In genomic region chr1:21333824-21334213, GRCh38 we compare ENCODE assay signal across 10 cellular contexts. TPM values are rescaled to one million over a fixed set of nuclear protein-coding genes. Genes with fewer than 3 reads are reported as not detected.
DNase-seq lines count a peak whose midpoint lies in the region; ATAC-seq, FAIRE-seq and TF ChIP-seq lines count a peak whose summit lies in the region.
"Had no signal": no experiment of that assay in that cellular context is flagged by ENCODE, and none has a peak within 500 bp of the region (broad histone marks: within the 10 kb centered on the region; RNA-seq: fewer than 3 reads in every experiment).

No MANE protein-coding gene starts in this region.

- H3K4me3 ChIP-seq in GM12864 (ENCODE audit: low read depth, low read length) (peak overlapping the region; percentile 40), SJCRH30 (peak overlapping the region; percentile 30), small intestine (ENCODE audit: low read depth in 1 of 2, low read length in 2 of 2) (no peak overlapping the region)

- H3K36me3 ChIP-seq in SJCRH30 (no peaks in the 10 kb centered on the region), small intestine (ENCODE audit: control insufficient read depth in 2 of 2, insufficient read depth in 2 of 2, low read length in 2 of 2) (no peaks in the 10 kb centered on the region)

- FAIRE-seq in small intestine (lab: Jason Lieb, UNC) (no peak), GM12892 (lab: Jason Lieb, UNC) (no peak)

- TF ChIP-seq CTCF in GM12864 (IDR thresholded peaks at IDR 0.05; ENCODE audit: low read depth, low read length, missing control alignments), result no peak

- no peak for TF ChIP-seq POLR2A in GM12892 (IDR thresholded peaks at IDR 0.05; ENCODE audit: low read depth, low read length)

- no peaks in the 10 kb centered on the region for H3K9me3 ChIP-seq in SJCRH30 (replicated peaks)
- no peaks in the 10 kb centered on the region for H3K9me3 ChIP-seq in small intestine (ENCODE audit: control insufficient read depth, low read depth)

- DNase-seq in GM12864 (ENCODE audit: low read depth) (no peak), SJCRH30 (no peak), epithelial cell of prostate (ENCODE audit: low read depth, low spot score) (no peak), small intestine (no peak), NCI-H226 (no peak), ACHN (no peak), GM12892 (ENCODE audit: insufficient read length) (no peak)
- DNase-seq: islet precursor cell, NCI-H1436 treated with DMSO at 0.1 percent for 48 hours had no signal

- in situ Hi-C loops in ACHN (cut with HindIII; ENCODE audit: low pct_ligation_motif_present, low pct_unique_long_range_greater_than_20kb, low sequenced_read_pairs), result no loop called here

- H3K27me3 ChIP-seq in SJCRH30 (no peaks in the 10 kb centered on the region), small intestine (ENCODE audit: control insufficient read depth in 2 of 2, insufficient read depth in 2 of 2, low read length in 2 of 2) (no peaks in the 10 kb centered on the region)

- H3K27ac ChIP-seq in SJCRH30 (peak overlapping the region; percentile 41), epithelial cell of prostate (peak overlapping the region; percentile 63), small intestine (ENCODE audit: low read depth in 1 of 2, low read length in 1 of 2) (peak overlapping the region; percentile 39 to 84)

- H3K4me1 ChIP-seq in SJCRH30 (peaks cover 32% of the 10 kb centered on the region), small intestine (ENCODE audit: control insufficient read depth in 2 of 2, insufficient read depth in 1 of 2, low read depth in 1 of 2, low read length in 1 of 2) (peaks cover 12 to 33% of the 10 kb centered on the region in 2 donors)

- ATAC-seq in HG03139 (IDR thresholded peaks at IDR 0.05; ENCODE audit: unreplicated experiment), result no peak

- WGBS in small intestine, 3 donors, result 68 to 82% (median 73%) methylated on average over 5 of the region's 5 CpGs

RNA-seq across cellular contexts. Expression of gene ECE1, which starts 43.6 kb away (rescaled TPM):
- 73.2 and 74.5 TPM in 2 replicates for total RNA-seq in SJCRH30 (2014; rRNA removed; shearing (Covaris generic))
- polyA plus RNA-seq in small intestine, result 10 to 100 TPM; 20.8 to 58.1 (median 22.7) TPM
- 16.7 TPM for polyA plus RNA-seq in GM12892 (2012; ENCODE audit: missing spikeins)

Comparison
In these comparisons a context has a peak if more than half of its experiments do, and no peak if none do; other contexts are left out.
1. H3K4me3 ChIP-seq: peak in GM12864 (single experiment) and SJCRH30 (single experiment); none in small intestine (0 of 2).
2. Peak in every context shown above with its lines, with median percentiles within 50 percentile points of each other: H3K27ac ChIP-seq.